In genomic region chr3:129379582-129380358, GRCh38 we compare ENCODE assay signal across 21 cellular contexts.
"Had no signal": no experiment of that assay in that cellular context is flagged by ENCODE, and none has a peak within 500 bp of the region (broad histone marks: within the 10 kb centered on the region; RNA-seq: fewer than 3 reads in every experiment).

No MANE protein-coding gene starts in this region.

- H3K4me3 ChIP-seq: MG63, PC-9, SK-N-MC had no signal

- H3K27ac ChIP-seq: brain microvascular endothelial cell, PC-9, SK-N-MC, WERI-Rb-1 had no signal

- H3K27me3 ChIP-seq: brain microvascular endothelial cell, MG63 had no signal

- DNase-seq: activated CD4-positive, alpha-beta T cell treated with anti-CD3 and anti-CD28 coated beads for 36 hours; activated CD8-positive, alpha-beta memory T cell treated with anti-CD3 and anti-CD28 coated beads, Interleukin-2, amount 50 U/mL, for 4 hours; activated CD8-positive, alpha-beta T cell treated with anti-CD3 and anti-CD28 coated beads for 36 hours; activated gamma-delta T cell treated with Interleukin-2 at 50 U/mL for 16 hours; activated naive CD4-positive, alpha-beta T cell treated with anti-CD3 and anti-CD28 coated beads, Interleukin-2, amount 10 ng/mL, durations not matched to agents 7 days and 5 days; activated naive CD8-positive, alpha-beta T cell treated with anti-CD3 and anti-CD28 coated beads for 36 hours; activated T-cell treated with anti-CD3 and anti-CD28 coated beads, Interleukin-2, amount 50 U/mL, for 72 hours; brain microvascular endothelial cell; cerebellar nuclear complex; MG63; NCI-H1105; NCI-H1436; NCI-H1694 treated with DMSO at 0.1 percent for 48 hours; NCI-H2081 treated with DMSO at 0.1 percent for 48 hours; NCI-H446; NCI-H524; PC-9; SHP77 treated with DMSO at 0.1 percent for 48 hours; T-helper 1 cell; WERI-Rb-1 had no signal

- H3K36me3 ChIP-seq: brain microvascular endothelial cell, MG63, WERI-Rb-1 had no signal

- H3K4me2 ChIP-seq: PC-9 had no signal

- H2AFZ ChIP-seq: PC-9 had no signal

- ATAC-seq: activated CD4-positive, alpha-beta T cell treated with anti-CD3 and anti-CD28 coated beads for 36 hours; activated CD8-positive, alpha-beta T cell treated with anti-CD3 and anti-CD28 coated beads for 36 hours; activated T-cell treated with anti-CD3 and anti-CD28 coated beads, Interleukin-2, amount 50 U/mL, for 72 hours had no signal
